In the genomic region with DNA sequence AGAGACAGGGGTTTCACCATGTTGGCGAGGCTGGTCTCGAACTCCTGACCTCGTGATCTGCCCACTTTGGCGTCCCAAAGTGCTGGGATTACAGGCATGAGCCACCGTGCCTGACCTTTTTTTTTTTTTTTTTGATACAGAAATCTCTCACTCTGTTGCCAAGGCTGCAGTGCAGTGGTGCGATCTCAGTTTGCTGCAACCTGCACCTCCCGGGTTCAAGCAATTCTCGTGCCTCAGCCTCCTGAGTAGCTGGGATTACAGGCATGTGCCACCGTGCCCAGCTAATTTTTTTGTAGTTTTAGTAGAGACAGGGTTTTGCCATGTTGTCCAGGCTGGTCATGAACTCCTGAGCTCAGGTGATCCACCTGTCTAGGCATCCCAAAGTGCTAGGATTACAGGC, we compare ENCODE assay signal across 8 cellular contexts. TPM values are rescaled to one million over a fixed set of nuclear protein-coding genes. Genes with fewer than 3 reads are reported as not detected.
A peak's percentile ranks its signal among the peaks of the same experiment; 100 is the strongest.
DNase-seq lines count a peak whose midpoint lies in the region; ATAC-seq and TF ChIP-seq lines count a peak whose summit lies in the region.
"Not testable (repeated sequence)": the region's sequence is repeated elsewhere in the genome, so short reads cannot be mapped to it uniquely, and the experiment has no call there.
"Had no signal": no experiment of that assay in that cellular context is flagged by ENCODE, and none has a peak within 500 bp of the region (broad histone marks: within the 10 kb centered on the region; RNA-seq: fewer than 3 reads in every experiment).

No MANE protein-coding gene starts in this region.

- not testable (repeated sequence) for H3K9me3 ChIP-seq in Peyer's patch; adrenal gland (replicated peaks in 1 of 3); neutrophil; upper lobe of right lung

- TF ChIP-seq POLR2A in Peyer's patch (IDR thresholded peaks at IDR 0.05); adrenal gland (IDR thresholded peaks at IDR 0.05): not testable (repeated sequence)

- H3K4me3 ChIP-seq in Peyer's patch, adrenal gland, upper lobe of right lung: not testable (repeated sequence)
- peak overlapping the region in 1 of 2 experiments; percentile 52 for H3K4me3 ChIP-seq in neutrophil (ENCODE audit: low read depth in 1 of 2, low read length in 1 of 2)

- intact Hi-C loops in adrenal gland (cut with DNase I); left cardiac atrium (cut with DNase I); upper lobe of right lung (cut with DNase I): not testable (repeated sequence)

- peaks cover 0 to 34% (median 0%) of the 10 kb centered on the region in 3 donors for H3K36me3 ChIP-seq in Peyer's patch
- peaks cover 0 to 21% of the 10 kb centered on the region in 2 donors for H3K36me3 ChIP-seq in adrenal gland (replicated peaks in 1 of 2)
- peaks cover 27% of the 10 kb centered on the region for H3K36me3 ChIP-seq in neutrophil
- H3K36me3 ChIP-seq in upper lobe of right lung, result not testable (repeated sequence)

- TF ChIP-seq CTCF in Peyer's patch (IDR thresholded peaks at IDR 0.05); adrenal gland (IDR thresholded peaks at IDR 0.05); neutrophil (IDR thresholded peaks at IDR 0.05); upper lobe of right lung (IDR thresholded peaks at IDR 0.05): not testable (repeated sequence)

- ATAC-seq in left cardiac atrium, left lobe of liver, upper lobe of right lung: not testable (repeated sequence)

- WGBS in adrenal gland, 4 donors, result 86 to 92% (median 88%) methylated on average over 9 of the region's 9 CpGs

- not testable (repeated sequence) for H3K27ac ChIP-seq in Peyer's patch, adrenal gland, upper lobe of right lung
- peak overlapping the region; percentile 100 for H3K27ac ChIP-seq in neutrophil

- DNase-seq in Peyer's patch (peak in 2 of 3 donors; percentile 1 to 26), adrenal gland (peak in 6 of 7 donors; percentile 1 to 46 (median 10)), left cardiac atrium (peak; percentile 15), left lobe of liver (ENCODE audit: low spot score) (peak; percentile 33), upper lobe of right lung (peak; percentile 28)
- DNase-seq in activated T-cell treated with anti-CD3 and anti-CD28 coated beads, Interleukin-2, amount 50 U/mL, for 1 hour, result peak; percentile 15

- H3K4me1 ChIP-seq in Peyer's patch (peaks cover 0 to 21% (median 5%) of the 10 kb centered on the region in 4 donors), adrenal gland (replicated peaks in 1 of 2) (peaks cover 21 to 41% of the 10 kb centered on the region in 2 donors), neutrophil (ENCODE audit: control insufficient read depth in 1 of 2, insufficient read depth in 1 of 2, low read depth in 1 of 2, low read length in 1 of 2) (peaks cover 92 to 100% of the 10 kb centered on the region in 2 experiments), upper lobe of right lung (peaks cover 25% of the 10 kb centered on the region)

- H3K27me3 ChIP-seq in Peyer's patch, adrenal gland, neutrophil, upper lobe of right lung: not testable (repeated sequence)

RNA-seq across cellular contexts. Expression of gene NINJ1, which starts 16.5 kb away (rescaled TPM):
- total RNA-seq in Peyer's patch (10 to 100 TPM; 47.0 to 56.8 (median 54.5) TPM), adrenal gland (100 to 1,000 TPM; 122 to 339 (median 181) TPM), left cardiac atrium (10 to 100 TPM; 38.4 to 45.9 TPM), left lobe of liver (53.3 TPM), upper lobe of right lung (53.2 TPM)
- polyA plus RNA-seq in adrenal gland, result 100 to 1,000 TPM in 2 of 3 donors, 10 to 100 TPM in 1; 31.1 to 135 (median 101) TPM

RNA-seq across cellular contexts. Expression of gene CARD19, which starts 21.5 kb away (rescaled TPM):
- total RNA-seq in Peyer's patch (10 to 100 TPM; 34.7 to 74.4 (median 58.9) TPM), adrenal gland (10 to 100 TPM; 29.7 to 75.0 (median 39.2) TPM), left cardiac atrium (10 to 100 TPM; 20.2 to 26.3 TPM), left lobe of liver (8.5 TPM), upper lobe of right lung (31.8 TPM)
- polyA plus RNA-seq in adrenal gland, result 10 to 100 TPM; 10.7 to 69.1 (median 68.4) TPM

RNA-seq across cellular contexts. Expression of gene SUSD3, which starts 59.0 kb away (rescaled TPM):
- total RNA-seq in Peyer's patch, result 10 to 100 TPM in 1 of 4 donors, 1 to 10 TPM in 3; 5.5 to 21.5 (median 7.9) TPM
- 1 to 10 TPM; 1.4 to 4.9 (median 3.3) TPM for total RNA-seq in adrenal gland
- polyA plus RNA-seq in adrenal gland, result 1 to 10 TPM in 2 of 3 donors, under 1 TPM in 1; 0.60 to 1.7 (median 1.1) TPM
- 1 to 10 TPM; 1.6 to 2.4 TPM for total RNA-seq in left cardiac atrium
- 49.7 TPM for total RNA-seq in left lobe of liver
- total RNA-seq in upper lobe of right lung, result 4.8 TPM
- total RNA-seq: A673 had no signal
